ENCODE assay signal across 9 cellular contexts in genomic region chr14:61080591-61081010, GRCh38.
DNase-seq lines count a peak whose midpoint lies in the region; ATAC-seq and TF ChIP-seq lines count a peak whose summit lies in the region.
"Had no signal": no experiment of that assay in that cellular context is flagged by ENCODE, and none has a peak within 500 bp of the region (broad histone marks: within the 10 kb centered on the region; RNA-seq: fewer than 3 reads in every experiment).

No MANE protein-coding gene starts in this region.

- TF ChIP-seq CTCF in GM10248 (IDR thresholded peaks at IDR 0.05; ENCODE audit: control extremely low read depth, extremely low read depth, low read depth, missing control alignments) = no peak
- TF ChIP-seq CTCF in foreskin fibroblast (IDR thresholded peaks at IDR 0.05; ENCODE audit: low read depth, low read length) = peak; percentile 14

- peaks cover 7% of the 10 kb centered on the region for H3K9me3 Mint-ChIP-seq in activated CD4-positive, alpha-beta memory T cell treated with anti-CD3 and anti-CD28 coated beads, Interleukin-2, amount 10 ng/mL, durations not matched to agents 7 days and 5 days

- no peak overlapping the region for H3K4me3 ChIP-seq in foreskin fibroblast (ENCODE audit: low read depth in 1 of 2, low read length in 2 of 2)

- no peak overlapping the region for H3K4me3 Mint-ChIP-seq in activated CD4-positive, alpha-beta memory T cell treated with anti-CD3 and anti-CD28 coated beads, Interleukin-2, amount 10 ng/mL, durations not matched to agents 7 days and 5 days

- H3K27ac Mint-ChIP-seq in activated CD4-positive, alpha-beta memory T cell treated with anti-CD3 and anti-CD28 coated beads, Interleukin-2, amount 10 ng/mL, durations not matched to agents 7 days and 5 days = no peak overlapping the region

- POLR2A ChIA-PET in GM10248 (lab: Yijun Ruan, JAX) = no interaction called here
- POLR2A ChIA-PET in activated CD4-positive, alpha-beta memory T cell treated with anti-CD3 and anti-CD28 coated beads, Interleukin-2, amount 10 ng/mL, durations not matched to agents 7 days and 5 days (lab: Charles Lee) = no interaction called here

- H3K36me3 Mint-ChIP-seq in activated CD4-positive, alpha-beta memory T cell treated with anti-CD3 and anti-CD28 coated beads, Interleukin-2, amount 10 ng/mL, durations not matched to agents 7 days and 5 days (ENCODE audit: low read depth) = peaks cover 9% of the 10 kb centered on the region

- H3K4me1 Mint-ChIP-seq in activated CD4-positive, alpha-beta memory T cell treated with anti-CD3 and anti-CD28 coated beads, Interleukin-2, amount 10 ng/mL, durations not matched to agents 7 days and 5 days = peaks cover 3% of the 10 kb centered on the region

- CTCF ChIA-PET in GM10248 (lab: Yijun Ruan, JAX) = interaction anchor here (0.9 to 1.6 kb wide), 5 partner anchors 9 to 457 kb away, joined by 3 to 4 read pairs (median 3); no protein-coding TSS in a partner anchor
- CTCF ChIA-PET in activated CD4-positive, alpha-beta memory T cell treated with anti-CD3 and anti-CD28 coated beads, Interleukin-2, amount 10 ng/mL, durations not matched to agents 7 days and 5 days (lab: Charles Lee) = no interaction called here

- ATAC-seq in GM21723 (IDR thresholded peaks at IDR 0.05; ENCODE audit: unreplicated experiment) = peak; percentile 66

- peak; percentile 32 for DNase-seq in GM10248 (ENCODE audit: extremely low spot score)
- DNase-seq in HS-5 (ENCODE audit: low read depth) = peak; percentile 70
- peak; percentile 96 to 98 for DNase-seq in foreskin fibroblast
- no peak for DNase-seq in NCI-H524 (lab: John Stamatoyannopoulos, UW)
- DNase-seq in activated CD4-positive, alpha-beta memory T cell treated with anti-CD3 and anti-CD28 coated beads, Interleukin-2, amount 10 ng/mL, durations not matched to agents 7 days and 5 days = no peak
- DNase-seq in stimulated activated CD4-positive, alpha-beta T cell treated with anti-CD3 and anti-CD28 coated beads, Interleukin-4, amount 100 ng/mL, for 24 hours = no peak
- DNase-seq in T-helper 1 cell = no peak
- DNase-seq: DND-41 had no signal

- no peaks in the 10 kb centered on the region for H3K27me3 Mint-ChIP-seq in activated CD4-positive, alpha-beta memory T cell treated with anti-CD3 and anti-CD28 coated beads, Interleukin-2, amount 10 ng/mL, durations not matched to agents 7 days and 5 days

Comparison
In these comparisons a context has a peak if more than half of its experiments do, and no peak if none do; other contexts are left out.
1. DNase-seq: peak in GM10248 (single experiment), HS-5 (single experiment) and foreskin fibroblast (2 of 2); none in NCI-H524 (0 of 2), activated CD4-positive, alpha-beta memory T cell treated with anti-CD3 and anti-CD28 coated beads, Interleukin-2, amount 10 ng/mL, durations not matched to agents 7 days and 5 days (single experiment), stimulated activated CD4-positive, alpha-beta T cell treated with anti-CD3 and anti-CD28 coated beads, Interleukin-4, amount 100 ng/mL, for 24 hours (single experiment) and T-helper 1 cell (0 of 5).